ENCODE assay signal across 23 cellular contexts in genomic region chr2:132604561-132604960, GRCh38.
"Had no signal": no experiment of that assay in that cellular context is flagged by ENCODE, and none has a peak within 500 bp of the region (broad histone marks: within the 10 kb centered on the region; RNA-seq: fewer than 3 reads in every experiment).

No MANE protein-coding gene starts in this region.

- H3K27ac ChIP-seq: colonic mucosa, epithelial cell of prostate, esophagus squamous epithelium, gastroesophageal sphincter, heart left ventricle, hepatocyte, left lung, lower lobe of right lung had no signal

- H3K4me1 ChIP-seq: colonic mucosa, esophagus squamous epithelium, gastroesophageal sphincter, heart left ventricle, left lung, lower lobe of right lung had no signal

- H3K27me3 ChIP-seq: colonic mucosa, esophagus squamous epithelium, hepatocyte, left lung had no signal

- H3K4me2 ChIP-seq: hepatocyte had no signal

- H3K79me2 ChIP-seq: hepatocyte had no signal

- DNase-seq: colonic mucosa; cortex of kidney; effector CD8-positive, alpha-beta T cell; effector memory CD8-positive, alpha-beta T cell; endodermal cell; erythroblast; esophagus squamous epithelium; foreskin fibroblast; foreskin melanocyte; heart left ventricle; hypothalamus; immature natural killer cell; left cardiac atrium; left lung; left ventricle myocardium superior; lower lobe of right lung; mesenchymal stem cell; mucosa of descending colon; naive B cell had no signal

- ATAC-seq: effector memory CD8-positive, alpha-beta T cell; esophagus mucosa; gastroesophageal sphincter; heart left ventricle; left cardiac atrium; left lung; left ventricle myocardium superior; lower lobe of right lung; mucosa of descending colon had no signal

- H2AFZ ChIP-seq: hepatocyte had no signal

- H3K4me3 ChIP-seq: colonic mucosa, esophagus squamous epithelium, gastroesophageal sphincter, heart left ventricle, hepatocyte, left lung, lower lobe of right lung, mucosa of descending colon had no signal

- H3K36me3 ChIP-seq: colonic mucosa, esophagus squamous epithelium, gastroesophageal sphincter, heart left ventricle, left lung, lower lobe of right lung had no signal

- H3K9me3 ChIP-seq: colonic mucosa, esophagus squamous epithelium, gastroesophageal sphincter, heart left ventricle, left lung, lower lobe of right lung, mucosa of descending colon had no signal
